13 cellular contexts compared by ENCODE assay signal in genomic region chr9:132942541-132943182, GRCh38. TPM values are rescaled to one million over a fixed set of nuclear protein-coding genes. Genes with fewer than 3 reads are reported as not detected.
DNase-seq lines count a peak whose midpoint lies in the region; ATAC-seq and TF ChIP-seq lines count a peak whose summit lies in the region.
"Had no signal": no experiment of that assay in that cellular context is flagged by ENCODE, and none has a peak within 500 bp of the region (broad histone marks: within the 10 kb centered on the region; RNA-seq: fewer than 3 reads in every experiment).

No MANE protein-coding gene starts in this region.

- H3K4me2 ChIP-seq in hepatocyte = peak overlapping the region; percentile 94

- H3K4me3 ChIP-seq in hepatocyte = peak overlapping the region; percentile 30
- no peak overlapping the region for H3K4me3 ChIP-seq in body of pancreas

- TF ChIP-seq CTCF in VCaP (conservative IDR thresholded peaks at IDR 0.05) (no peak), hepatocyte (IDR thresholded peaks at IDR 0.05; ENCODE audit: poor library complexity) (no peak), body of pancreas (IDR thresholded peaks at IDR 0.05) (no peak), GM13976 (IDR thresholded peaks at IDR 0.05; ENCODE audit: borderline replicate concordance, control extremely low read depth, extremely low read depth, insufficient read depth, missing control alignments) (no peak)

- in situ Hi-C loops in GM13976 (cut with MboI; ENCODE audit: low sequenced_read_pairs, unreplicated experiment) = no loop called here

- no peaks in the 10 kb centered on the region for H3K9me3 Mint-ChIP-seq in stimulated activated naive CD8-positive, alpha-beta T cell treated with anti-CD3 and anti-CD28 coated beads, Interleukin-15, Interleukin-2, amounts not matched to agents 100 ng/mL and 50 ng/mL, for 24 hours
- H3K9me3 Mint-ChIP-seq in stimulated activated naive CD8-positive, alpha-beta T cell treated with anti-CD3 and anti-CD28 coated beads, Interleukin-15, amount 100 ng/mL, for 72 hours = no peaks in the 10 kb centered on the region

- H3K27ac Mint-ChIP-seq in stimulated activated naive CD8-positive, alpha-beta T cell treated with anti-CD3 and anti-CD28 coated beads, Interleukin-15, Interleukin-2, amounts not matched to agents 100 ng/mL and 50 ng/mL, for 24 hours = no peak overlapping the region
- H3K27ac Mint-ChIP-seq in stimulated activated naive CD8-positive, alpha-beta T cell treated with anti-CD3 and anti-CD28 coated beads, Interleukin-15, amount 100 ng/mL, for 72 hours = no peak overlapping the region

- H3K27me3 ChIP-seq in hepatocyte (no peaks in the 10 kb centered on the region), body of pancreas (no peaks in the 10 kb centered on the region)

- DNase-seq in stimulated activated naive CD8-positive, alpha-beta T cell treated with anti-CD3 and anti-CD28 coated beads, Interleukin-15, amount 100 ng/mL, for 72 hours = no peak
- DNase-seq in hepatocyte (ENCODE audit: low spot score) (no peak), DMS 273 (lab: John Stamatoyannopoulos, UW; ENCODE audit: unreplicated experiment) (no peak), body of pancreas (no peak), GM13976 (ENCODE audit: low spot score) (no peak), NCI-H1930 (lab: John Stamatoyannopoulos, UW) (no peak)
- DNase-seq: DMS 273 treated with DMSO at 0.1 percent for 48 hours, head of caudate nucleus, substantia nigra had no signal

- no peaks in the 10 kb centered on the region for H3K9me2 ChIP-seq in hepatocyte (replicated peaks; ENCODE audit: insufficient read depth)

- H3K79me2 ChIP-seq in hepatocyte = peaks cover 67% of the 10 kb centered on the region

- H3K4me1 Mint-ChIP-seq in stimulated activated naive CD8-positive, alpha-beta T cell treated with anti-CD3 and anti-CD28 coated beads, Interleukin-15, Interleukin-2, amounts not matched to agents 100 ng/mL and 50 ng/mL, for 24 hours (ENCODE audit: low read depth) = peaks cover 26% of the 10 kb centered on the region
- H3K4me1 Mint-ChIP-seq in stimulated activated naive CD8-positive, alpha-beta T cell treated with anti-CD3 and anti-CD28 coated beads, Interleukin-15, amount 100 ng/mL, for 72 hours = peaks cover 39% of the 10 kb centered on the region

- no peak for ATAC-seq in stimulated activated naive CD8-positive, alpha-beta T cell treated with anti-CD3 and anti-CD28 coated beads, Interleukin-15, amount 100 ng/mL, for 72 hours
- no peak for ATAC-seq in body of pancreas

- WGBS in hepatocyte (ENCODE audit: low lambda C conversion rate, missing lambda C conversion rate) = 51% methylated on average over 5 of the region's 5 CpGs
- 16 to 19% methylated on average over 5 of the region's 5 CpGs for WGBS in body of pancreas, 2 donors

- peak overlapping the region; percentile 96 for H3K27ac ChIP-seq in VCaP
- no peak overlapping the region for H3K27ac ChIP-seq in hepatocyte
- H3K27ac ChIP-seq in body of pancreas = peak overlapping the region in 1 of 4 donors; percentile 14
- H3K27ac ChIP-seq: skin epidermis had no signal

- peak overlapping the region; percentile 92 for H3K4me3 Mint-ChIP-seq in stimulated activated naive CD8-positive, alpha-beta T cell treated with anti-CD3 and anti-CD28 coated beads, Interleukin-15, Interleukin-2, amounts not matched to agents 100 ng/mL and 50 ng/mL, for 24 hours
- peak overlapping the region in 1 of 2 donors; percentile 24 for H3K4me3 Mint-ChIP-seq in stimulated activated naive CD8-positive, alpha-beta T cell treated with anti-CD3 and anti-CD28 coated beads, Interleukin-15, amount 100 ng/mL, for 72 hours

- no peaks in the 10 kb centered on the region for H3K36me3 Mint-ChIP-seq in stimulated activated naive CD8-positive, alpha-beta T cell treated with anti-CD3 and anti-CD28 coated beads, Interleukin-15, Interleukin-2, amounts not matched to agents 100 ng/mL and 50 ng/mL, for 24 hours (ENCODE audit: low read depth)

- H4K20me1 ChIP-seq in hepatocyte (ENCODE audit: insufficient read depth, poor library complexity, severe bottlenecking) = peaks cover 7% of the 10 kb centered on the region

- intact Hi-C loops in body of pancreas (cut with DNase I) = no loop called here

- no peaks in the 10 kb centered on the region for H3K27me3 Mint-ChIP-seq in stimulated activated naive CD8-positive, alpha-beta T cell treated with anti-CD3 and anti-CD28 coated beads, Interleukin-15, Interleukin-2, amounts not matched to agents 100 ng/mL and 50 ng/mL, for 24 hours
- no peaks in the 10 kb centered on the region for H3K27me3 Mint-ChIP-seq in stimulated activated naive CD8-positive, alpha-beta T cell treated with anti-CD3 and anti-CD28 coated beads, Interleukin-15, amount 100 ng/mL, for 72 hours

- no peak for TF ChIP-seq POLR2A in body of pancreas (IDR thresholded peaks at IDR 0.05)

- H2AFZ ChIP-seq in hepatocyte = no peak overlapping the region

- H3K4me1 ChIP-seq in hepatocyte (ENCODE audit: insufficient read depth) (peaks cover 12% of the 10 kb centered on the region), body of pancreas (peaks cover 44% of the 10 kb centered on the region)

- H3K9me3 ChIP-seq in hepatocyte (ENCODE audit: low read depth) (no peaks in the 10 kb centered on the region), body of pancreas (no peaks in the 10 kb centered on the region)

- H3K36me3 ChIP-seq in hepatocyte (replicated peaks; ENCODE audit: insufficient read depth, low read depth) (no peaks in the 10 kb centered on the region), body of pancreas (replicated peaks in 1 of 2; ENCODE audit: insufficient read depth in 1 of 2, low read depth in 2 of 2) (no peaks in the 10 kb centered on the region)

RNA-seq across cellular contexts. Expression of gene TSC1, which starts 1.8 kb away (rescaled TPM):
- total RNA-seq in hepatocyte (36.9 and 47.8 TPM in 2 replicates), body of pancreas (10 to 100 TPM; 44.1 to 47.1 TPM)
- polyA plus RNA-seq in hepatocyte = 19.5 and 22.7 TPM in 2 replicates

RNA-seq across cellular contexts. Expression of gene GFI1B, which starts 35.8 kb away (rescaled TPM):
- total RNA-seq in hepatocyte = 0.10 TPM in 1 of 2 replicates, not detected in the other
- polyA plus RNA-seq in hepatocyte = not detected in 2 replicates
- total RNA-seq in body of pancreas = not detected
- total RNA-seq: HT1080 had no signal
